8 cellular contexts compared by ENCODE assay signal in the genomic region with DNA sequence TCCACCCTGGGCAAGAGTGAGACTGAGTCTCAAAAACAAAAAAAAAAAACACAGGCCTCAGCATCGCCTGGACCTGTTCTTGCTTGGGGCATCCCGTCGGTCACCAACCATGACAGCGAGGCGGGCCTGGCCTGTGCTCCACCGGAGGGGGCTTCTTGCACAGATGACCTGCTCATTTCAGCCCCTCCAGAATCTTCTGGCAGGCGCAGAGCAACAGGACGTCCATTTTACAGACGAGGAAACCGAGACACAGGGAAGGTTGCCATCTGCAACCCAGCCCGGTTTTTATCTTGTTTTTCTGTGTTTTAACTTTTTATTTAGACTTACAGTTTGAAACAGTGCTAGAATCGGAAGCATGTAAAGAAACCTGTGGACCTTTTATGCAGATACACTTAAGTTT. TPM values are rescaled to one million over a fixed set of nuclear protein-coding genes. Genes with fewer than 3 reads are reported as not detected.
DNase-seq lines count a peak whose midpoint lies in the region; ATAC-seq and TF ChIP-seq lines count a peak whose summit lies in the region.

No MANE protein-coding gene starts in this region.

- H3K4me1 Mint-ChIP-seq in activated CD4-positive, alpha-beta T cell treated with anti-CD3 and anti-CD28 coated beads, Interleukin-2, amount 10 ng/mL, durations not matched to agents 7 days and 5 days: peaks cover 48% of the 10 kb centered on the region

- CTCF ChIA-PET in activated CD4-positive, alpha-beta T cell treated with anti-CD3 and anti-CD28 coated beads, Interleukin-2, amount 10 ng/mL, durations not matched to agents 7 days and 5 days (lab: Charles Lee): interaction anchor here (1.6 kb wide), 1 partner anchor 47 kb away, joined by 4 read pairs; no protein-coding TSS in a partner anchor

- H3K4me1 ChIP-seq in right lobe of liver: peaks cover 0 to 12% (median 5%) of the 10 kb centered on the region in 4 donors
- H3K4me1 ChIP-seq in thyroid gland: peaks cover 12 to 13% of the 10 kb centered on the region in 2 donors

- ATAC-seq in right lobe of liver (no peak), HG03175 (IDR thresholded peaks at IDR 0.05; ENCODE audit: unreplicated experiment) (no peak)

- H3K9me3 ChIP-seq in right lobe of liver (no peaks in the 10 kb centered on the region), thyroid gland (no peaks in the 10 kb centered on the region)

- H3K27me3 Mint-ChIP-seq in activated CD4-positive, alpha-beta T cell treated with anti-CD3 and anti-CD28 coated beads, Interleukin-2, amount 10 ng/mL, durations not matched to agents 7 days and 5 days: no peaks in the 10 kb centered on the region

- H3K27ac Mint-ChIP-seq in activated CD4-positive, alpha-beta T cell treated with anti-CD3 and anti-CD28 coated beads, Interleukin-2, amount 10 ng/mL, durations not matched to agents 7 days and 5 days: peak overlapping the region; percentile 82

- peaks cover 4% of the 10 kb centered on the region for H3K9me3 Mint-ChIP-seq in activated CD4-positive, alpha-beta T cell treated with anti-CD3 and anti-CD28 coated beads, Interleukin-2, amount 10 ng/mL, durations not matched to agents 7 days and 5 days

- TF ChIP-seq CTCF in astrocyte of the cerebellum (IDR thresholded peaks at IDR 0.05; ENCODE audit: low read depth, low read length, missing control alignments): no peak
- no peak for TF ChIP-seq CTCF in right lobe of liver (IDR thresholded peaks at IDR 0.05)
- TF ChIP-seq CTCF in thyroid gland (IDR thresholded peaks at IDR 0.05): no peak

- intact Hi-C loops in right lobe of liver (cut with DNase I) (loop anchor here in 1 of 2 donors (10.0 kb wide), 1 partner anchor 70 kb away; no protein-coding TSS in a partner anchor), thyroid gland (cut with DNase I) (loop anchor here (2.0 kb wide), 1 partner anchor 16 kb away; no protein-coding TSS in a partner anchor)

- H3K4me3 Mint-ChIP-seq in activated CD4-positive, alpha-beta T cell treated with anti-CD3 and anti-CD28 coated beads, Interleukin-2, amount 10 ng/mL, durations not matched to agents 7 days and 5 days: peak overlapping the region; percentile 84

- H3K27ac ChIP-seq in right lobe of liver (peak overlapping the region; percentile 80 to 90 (median 87)), thyroid gland (peak overlapping the region in 2 of 3 donors; percentile 80 to 89)

- 57% methylated on average over 4 of the region's 12 CpGs for WGBS in right lobe of liver (ENCODE audit: insufficient coverage, low coverage, low lambda C conversion rate, missing lambda C conversion rate)
- WGBS in thyroid gland, 2 donors: 79 to 84% methylated on average over 12 of the region's 12 CpGs

- H3K4me3 ChIP-seq in astrocyte of the cerebellum (ENCODE audit: low read depth, low read length): peak overlapping the region; percentile 83
- H3K4me3 ChIP-seq in right lobe of liver: peak overlapping the region; percentile 93 to 98 (median 97)
- peak overlapping the region; percentile 80 to 88 (median 86) for H3K4me3 ChIP-seq in thyroid gland (replicated peaks in 1 of 3)

- POLR2A ChIA-PET in activated CD4-positive, alpha-beta T cell treated with anti-CD3 and anti-CD28 coated beads, Interleukin-2, amount 10 ng/mL, durations not matched to agents 7 days and 5 days (lab: Charles Lee): no interaction called here

- no peaks in the 10 kb centered on the region for H3K27me3 ChIP-seq in right lobe of liver
- H3K27me3 ChIP-seq in thyroid gland: no peaks in the 10 kb centered on the region

- H3K36me3 ChIP-seq in right lobe of liver: peaks cover 5 to 14% (median 13%) of the 10 kb centered on the region in 4 donors
- H3K36me3 ChIP-seq in thyroid gland: peaks cover 12 to 19% of the 10 kb centered on the region in 2 donors

- no peak for DNase-seq in activated CD4-positive, alpha-beta T cell treated with anti-CD3 and anti-CD28 coated beads, Interleukin-2, amount 10 ng/mL, durations not matched to agents 7 days and 5 days
- DNase-seq in activated CD4-positive, alpha-beta T cell treated with anti-CD3 and anti-CD28 coated beads for 1 hour: no peak
- no peak for DNase-seq in astrocyte of the cerebellum (ENCODE audit: low read depth)
- no peak for DNase-seq in right lobe of liver
- no peak for DNase-seq in thyroid gland
- DNase-seq in Kasumi-1 (lab: John Stamatoyannopoulos, UW): no peak
- DNase-seq in LoVo (ENCODE audit: low spot score): no peak

- in situ Hi-C loops in astrocyte of the cerebellum (cut with HindIII; ENCODE audit: low sequenced_read_pairs): no loop called here

- peaks cover 35% of the 10 kb centered on the region for H3K36me3 Mint-ChIP-seq in activated CD4-positive, alpha-beta T cell treated with anti-CD3 and anti-CD28 coated beads, Interleukin-2, amount 10 ng/mL, durations not matched to agents 7 days and 5 days (ENCODE audit: low read depth)

- TF ChIP-seq POLR2A in right lobe of liver (IDR thresholded peaks at IDR 0.05): no peak
- no peak for TF ChIP-seq POLR2A in thyroid gland (IDR thresholded peaks at IDR 0.05)

RNA-seq across cellular contexts. Expression of a gene that starts 0.9 kb away (rescaled TPM):
- total RNA-seq in activated CD4-positive, alpha-beta T cell treated with anti-CD3 and anti-CD28 coated beads, Interleukin-2, amount 10 ng/mL, durations not matched to agents 7 days and 5 days: 10 to 100 TPM; 44.4 to 48.7 TPM
- 100 to 1,000 TPM in 1 of 6 experiments, 10 to 100 TPM in 5; 16.6 to 137 (median 23.2) TPM for total RNA-seq in right lobe of liver
- total RNA-seq in thyroid gland: 10 to 100 TPM in 3 of 4 donors, 1 to 10 TPM in 1; 9.1 to 32.4 (median 14.5) TPM

RNA-seq across cellular contexts. Expression of a gene that starts 14.2 kb away (rescaled TPM):
- 10 to 100 TPM; 25.3 to 28.5 TPM for total RNA-seq in activated CD4-positive, alpha-beta T cell treated with anti-CD3 and anti-CD28 coated beads, Interleukin-2, amount 10 ng/mL, durations not matched to agents 7 days and 5 days
- 10 to 100 TPM in 4 of 6 experiments, 1 to 10 TPM in 2; 8.8 to 25.1 (median 12.9) TPM for total RNA-seq in right lobe of liver
- total RNA-seq in thyroid gland: 10 to 100 TPM; 11.0 to 20.1 (median 18.7) TPM

RNA-seq across cellular contexts. Expression of a gene that starts 56.3 kb away (rescaled TPM):
- total RNA-seq in activated CD4-positive, alpha-beta T cell treated with anti-CD3 and anti-CD28 coated beads, Interleukin-2, amount 10 ng/mL, durations not matched to agents 7 days and 5 days: 10 to 100 TPM; 74.0 to 81.4 TPM
- 10 to 100 TPM; 52.9 to 87.5 (median 58.9) TPM for total RNA-seq in right lobe of liver
- total RNA-seq in thyroid gland: 10 to 100 TPM; 70.6 to 95.5 (median 92.4) TPM
